Comparison of ENCODE assay signal across 10 cellular contexts in genomic region chr3:37909067-37909911, GRCh38. TPM values are rescaled to one million over a fixed set of nuclear protein-coding genes. Genes with fewer than 3 reads are reported as not detected.
DNase-seq lines count a peak whose midpoint lies in the region; TF ChIP-seq lines count a peak whose summit lies in the region.
"Had no signal": no experiment of that assay in that cellular context is flagged by ENCODE, and none has a peak within 500 bp of the region (broad histone marks: within the 10 kb centered on the region; RNA-seq: fewer than 3 reads in every experiment).

No MANE protein-coding gene starts in this region.

- no peaks in the 10 kb centered on the region for H3K36me3 ChIP-seq in BE2C

- no peak for TF ChIP-seq POLR2A in NB4 (IDR thresholded peaks at IDR 0.05; ENCODE audit: extremely low read depth, insufficient read length)

- TF ChIP-seq CTCF in NB4 (IDR thresholded peaks at IDR 0.05; ENCODE audit: low read depth, low read length) (no peak), choroid plexus epithelial cell (conservative IDR thresholded peaks at IDR 0.05; ENCODE audit: low read depth, low read length) (peak; percentile 9), BE2C (IDR thresholded peaks at IDR 0.05; ENCODE audit: low read depth, low read length) (no peak)

- peaks cover 4% of the 10 kb centered on the region for H3K4me1 ChIP-seq in BE2C

- in situ Hi-C loops in Caki2 (cut with HindIII; ENCODE audit: low pct_unique_long_range_greater_than_20kb, low sequenced_read_pairs): no loop called here

- no peaks in the 10 kb centered on the region for H3K9me3 ChIP-seq in BE2C

- DNase-seq in Caki2 (ENCODE audit: low read depth) (peak; percentile 59), NB4 (ENCODE audit: low read depth) (peak; percentile 26), choroid plexus epithelial cell (ENCODE audit: low read depth) (no peak), medulla oblongata (ENCODE audit: extremely low spot score) (peak; percentile 27), DMS153 (lab: John Stamatoyannopoulos, UW) (no peak), NCI-H2196 treated with DMSO at 0.1 percent for 48 hours (lab: John Stamatoyannopoulos, UW; ENCODE audit: unreplicated experiment) (no peak), BE2C (no peak)
- no peak for DNase-seq in activated CD8-positive, alpha-beta memory T cell treated with anti-CD3 and anti-CD28 coated beads for 24 hours
- DNase-seq: NCI-H1105 treated with DMSO at 0.1 percent for 48 hours; stimulated activated CD4-positive, alpha-beta T cell treated with anti-CD3 and anti-CD28 coated beads, Interleukin-15, amount 100 ng/mL, for 24 hours had no signal

- H3K27me3 ChIP-seq in BE2C: no peaks in the 10 kb centered on the region

- H3K4me3 ChIP-seq in NB4 (ENCODE audit: low read depth, low read length) (no peak overlapping the region), choroid plexus epithelial cell (ENCODE audit: low read depth, low read length) (no peak overlapping the region), BE2C (ENCODE audit: low read depth, low read length) (no peak overlapping the region)

RNA-seq across cellular contexts. Expression of gene CTDSPL, which starts 47.6 kb away (rescaled TPM):
- total RNA-seq in Caki2 (2014; rRNA removed; shearing (Covaris generic); ENCODE audit: low replicate concordance): 36.4 and 40.8 TPM in 2 replicates
- polyA plus RNA-seq in BE2C (2012; ENCODE audit: insufficient read depth, insufficient read length, low read depth): 25.8 TPM

Comparison
In these comparisons a context has a peak if more than half of its experiments do, and no peak if none do; other contexts are left out.
1. DNase-seq: peak in Caki2 (single experiment), NB4 (single experiment) and medulla oblongata (single experiment); none in choroid plexus epithelial cell (single experiment), activated CD8-positive, alpha-beta memory T cell treated with anti-CD3 and anti-CD28 coated beads for 24 hours (single experiment), DMS153 (single experiment), NCI-H2196 treated with DMSO at 0.1 percent for 48 hours (single experiment) and BE2C (single experiment).